Comparison of ENCODE assay signal across 10 cellular contexts in the genomic region with DNA sequence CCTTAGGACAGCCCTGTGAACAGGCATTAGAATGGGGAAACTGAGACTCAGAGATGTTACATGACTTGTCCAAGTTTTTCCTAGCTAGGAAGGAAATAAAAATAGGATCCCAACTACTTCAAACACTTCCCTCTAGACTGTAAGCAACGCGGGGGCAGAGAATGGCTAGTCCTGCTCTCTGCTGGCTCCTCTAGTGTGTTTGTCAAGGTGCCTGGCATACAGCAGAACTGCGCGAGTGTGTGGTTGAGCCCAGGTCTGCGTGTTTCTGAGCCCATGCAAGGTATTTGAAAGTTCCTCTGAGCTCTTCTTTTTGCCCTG.
DNase-seq lines count a peak whose midpoint lies in the region; ATAC-seq and TF ChIP-seq lines count a peak whose summit lies in the region.
"Had no signal": no experiment of that assay in that cellular context is flagged by ENCODE, and none has a peak within 500 bp of the region (broad histone marks: within the 10 kb centered on the region; RNA-seq: fewer than 3 reads in every experiment).

No MANE protein-coding gene starts in this region.

- ATAC-seq in activated CD4-positive, alpha-beta T cell treated with anti-CD3 and anti-CD28 coated beads for 36 hours, result peak; percentile 50
- ATAC-seq: natural killer cell treated with Interleukin-12 subunit alpha and Interleukin-12 subunit beta and Interleukin-15 and Interleukin-18, amount 100 ng/mL, for 72 hours had no signal

- no peak overlapping the region for H3K4me3 Mint-ChIP-seq in activated CD4-positive, alpha-beta T cell treated with anti-CD3 and anti-CD28 coated beads for 36 hours
- H3K4me3 Mint-ChIP-seq in nephron, result peak overlapping the region in 1 of 3 experiments; percentile 33
- H3K4me3 Mint-ChIP-seq: activated naive CD8-positive, alpha-beta T cell; natural killer cell treated with Interleukin-12 subunit alpha and Interleukin-12 subunit beta and Interleukin-15 and Interleukin-18, amount 100 ng/mL, for 72 hours had no signal

- TF ChIP-seq CTCF in coronary artery (IDR thresholded peaks at IDR 0.05) (no peak), nephron (IDR thresholded peaks at IDR 0.05; ENCODE audit: unreplicated experiment in 3 of 3) (no peak), uterus (IDR thresholded peaks at IDR 0.05) (no peak)

- H3K4me1 Mint-ChIP-seq in activated CD4-positive, alpha-beta T cell treated with anti-CD3 and anti-CD28 coated beads for 36 hours, result peaks cover 4% of the 10 kb centered on the region
- H3K4me1 Mint-ChIP-seq in nephron, result peaks cover 84% of the 10 kb centered on the region

- intact Hi-C loops in activated CD4-positive, alpha-beta T cell treated with anti-CD3 and anti-CD28 coated beads for 36 hours (cut with DNase I, micrococcal nuclease), result no loop called here
- intact Hi-C loops in uterus (cut with DNase I; ENCODE audit: low total_unique reads), result no loop called here

- no peaks in the 10 kb centered on the region for H3K9me3 Mint-ChIP-seq in activated CD4-positive, alpha-beta T cell treated with anti-CD3 and anti-CD28 coated beads for 36 hours (ENCODE audit: low read depth)
- H3K9me3 Mint-ChIP-seq in nephron, result peaks cover 4% of the 10 kb centered on the region
- H3K9me3 Mint-ChIP-seq: natural killer cell treated with Interleukin-12 subunit alpha and Interleukin-12 subunit beta and Interleukin-15 and Interleukin-18, amount 100 ng/mL, for 72 hours had no signal

- no peaks in the 10 kb centered on the region for H3K36me3 ChIP-seq in uterus

- no peaks in the 10 kb centered on the region for H3K9me3 ChIP-seq in uterus

- CTCF ChIA-PET in activated CD4-positive, alpha-beta T cell treated with anti-CD3 and anti-CD28 coated beads for 36 hours (lab: Charles Lee), result interaction anchor here (1.0 to 1.1 kb wide), 2 partner anchors 43 to 319 kb away, joined by 4 to 5 read pairs; no protein-coding TSS in a partner anchor

- H3K36me3 Mint-ChIP-seq in activated CD4-positive, alpha-beta T cell treated with anti-CD3 and anti-CD28 coated beads for 36 hours (ENCODE audit: low read depth), result no peaks in the 10 kb centered on the region
- no peaks in the 10 kb centered on the region for H3K36me3 Mint-ChIP-seq in nephron (ENCODE audit: low read depth)
- H3K36me3 Mint-ChIP-seq: activated naive CD8-positive, alpha-beta T cell; natural killer cell treated with Interleukin-12 subunit alpha and Interleukin-12 subunit beta and Interleukin-15 and Interleukin-18, amount 100 ng/mL, for 72 hours had no signal

- POLR2A ChIA-PET in activated CD4-positive, alpha-beta T cell treated with anti-CD3 and anti-CD28 coated beads for 36 hours (lab: Charles Lee), result no interaction called here

- no peak for DNase-seq in activated CD4-positive, alpha-beta T cell treated with anti-CD3 and anti-CD28 coated beads for 36 hours
- no peak for DNase-seq in activated CD4-positive, alpha-beta T cell treated with anti-CD3 and anti-CD28 coated beads for 48 hours
- peak; percentile 4 for DNase-seq in coronary artery (ENCODE audit: low spot score)
- DNase-seq in uterus, result no peak
- DNase-seq in HUDEP-2 (lab: John Stamatoyannopoulos, UW; ENCODE audit: unreplicated experiment in 76 of 76), result no peak
- DNase-seq in central memory CD4-positive, alpha-beta T cell, result no peak
- no peak for DNase-seq in NCI-H2171 treated with DMSO at 0.1 percent for 48 hours (lab: John Stamatoyannopoulos, UW)

- no peaks in the 10 kb centered on the region for H3K27me3 Mint-ChIP-seq in activated CD4-positive, alpha-beta T cell treated with anti-CD3 and anti-CD28 coated beads for 36 hours
- peaks cover 27% of the 10 kb centered on the region for H3K27me3 Mint-ChIP-seq in nephron (ENCODE audit: low read depth)
- H3K27me3 Mint-ChIP-seq: activated naive CD8-positive, alpha-beta T cell had no signal

- H3K4me1 ChIP-seq in uterus, result peaks cover 15 to 33% of the 10 kb centered on the region in 2 donors

- H3K27ac ChIP-seq in coronary artery, result peak overlapping the region in 1 of 2 donors; percentile 11
- H3K27ac ChIP-seq in uterus, result peak overlapping the region; percentile 65 to 71

- H3K4me3 ChIP-seq in coronary artery, result peak overlapping the region; percentile 29
- no peak overlapping the region for H3K4me3 ChIP-seq in uterus

- no peaks in the 10 kb centered on the region for H3K27me3 ChIP-seq in uterus

- TF ChIP-seq POLR2A in uterus (IDR thresholded peaks at IDR 0.05), result no peak

- no peak overlapping the region for H3K27ac Mint-ChIP-seq in activated CD4-positive, alpha-beta T cell treated with anti-CD3 and anti-CD28 coated beads for 36 hours
- peak overlapping the region in 2 of 3 experiments; percentile 49 to 51 for H3K27ac Mint-ChIP-seq in nephron
- H3K27ac Mint-ChIP-seq: activated naive CD8-positive, alpha-beta T cell; natural killer cell treated with Interleukin-12 subunit alpha and Interleukin-12 subunit beta and Interleukin-15 and Interleukin-18, amount 100 ng/mL, for 72 hours had no signal
